ENCODE assay signal across 16 cellular contexts in genomic region chr15:65087873-65088642, GRCh38. TPM values are rescaled to one million over a fixed set of nuclear protein-coding genes. Genes with fewer than 3 reads are reported as not detected.
DNase-seq lines count a peak whose midpoint lies in the region; ATAC-seq and TF ChIP-seq lines count a peak whose summit lies in the region.
"Had no signal": no experiment of that assay in that cellular context is flagged by ENCODE, and none has a peak within 500 bp of the region (broad histone marks: within the 10 kb centered on the region; RNA-seq: fewer than 3 reads in every experiment).

No MANE protein-coding gene starts in this region.

- H3K4me1 Mint-ChIP-seq in GM23338: peaks cover 47% of the 10 kb centered on the region

- H3K27me3 ChIP-seq in layer of hippocampus (ENCODE audit: control insufficient read depth, insufficient read depth, low read length): no peaks in the 10 kb centered on the region
- H3K27me3 ChIP-seq in GM23338 (ENCODE audit: insufficient read depth): no peaks in the 10 kb centered on the region

- H3K36me3 ChIP-seq in GM23338 (ENCODE audit: insufficient read depth): no peaks in the 10 kb centered on the region

- no peaks in the 10 kb centered on the region for H3K9me3 Mint-ChIP-seq in GM23338

- H3K27ac Mint-ChIP-seq in GM23338: no peak overlapping the region

- H3K4me1 ChIP-seq in GM23338 (ENCODE audit: insufficient read depth): peaks cover 25% of the 10 kb centered on the region

- H3K4me3 ChIP-seq in GM23338: no peak overlapping the region

- H3K4me3 Mint-ChIP-seq in GM23338: no peak overlapping the region

- no peak for TF ChIP-seq CTCF in GM23338 (conservative IDR thresholded peaks at IDR 0.05; ENCODE audit: low read depth in 2 of 2)

- H4K20me1 ChIP-seq in GM23338 (replicated peaks; ENCODE audit: insufficient read depth): no peaks in the 10 kb centered on the region

- peaks cover 12% of the 10 kb centered on the region for H3F3A ChIP-seq in GM23338 (replicated peaks; ENCODE audit: low read depth)

- H3K79me2 ChIP-seq in GM23338 (replicated peaks; ENCODE audit: insufficient read depth): no peaks in the 10 kb centered on the region

- H3K27ac ChIP-seq in layer of hippocampus (ENCODE audit: low read depth, low read length): peak overlapping the region; percentile 68
- H3K27ac ChIP-seq in GM23338 (ENCODE audit: low read depth): no peak overlapping the region

- intact Hi-C loops in sciatic nerve (cut with DNase I): no loop called here

- peak; percentile 58 for ATAC-seq in sciatic nerve
- ATAC-seq in activated CD4-positive, CD25-positive, alpha-beta regulatory T cell treated with anti-CD3 and anti-CD28 coated beads, Interleukin-2, amount 50 U/mL, for 24 hours: no peak
- ATAC-seq in HG03520 (IDR thresholded peaks at IDR 0.05; ENCODE audit: unreplicated experiment): no peak
- no peak for ATAC-seq in GM23338

- peaks cover 12% of the 10 kb centered on the region for H3K27me3 Mint-ChIP-seq in GM23338 (ENCODE audit: insufficient read depth, low read depth, poor library complexity)

- no peak overlapping the region for H2AFZ ChIP-seq in GM23338

- DNase-seq in EH (ENCODE audit: low read depth) (peak; percentile 46), cerebellum (ENCODE audit: low spot score) (peak; percentile 51), sciatic nerve (ENCODE audit: low spot score) (no peak), NCI-H446 treated with DMSO at 0.1 percent for 48 hours (lab: John Stamatoyannopoulos, UW) (no peak), GM23338 (ENCODE audit: low spot score) (no peak)
- DNase-seq: ACHN; DND-41; occipital lobe; stimulated activated CD4-positive, alpha-beta T cell treated with anti-CD3 and anti-CD28 coated beads, Interleukin-4, amount 100 ng/mL, for 24 hours had no signal

- no peaks in the 10 kb centered on the region for H3K9me2 ChIP-seq in GM23338 (ENCODE audit: insufficient read depth)

- no peaks in the 10 kb centered on the region for H3K36me3 Mint-ChIP-seq in GM23338 (ENCODE audit: low read depth)

- H3K4me2 ChIP-seq in GM23338: no peak overlapping the region

TF ChIP-seq in GM23338, 12 proteins besides CTCF, POLR2A, EP300 and RAD21 (continues in another document):
- TF ChIP-seq ZNF331 (CRISPR knock-in tag; IDR thresholded peaks at IDR 0.05; ENCODE audit: low read depth) (no peak), NANOG (IDR thresholded peaks at IDR 0.05; ENCODE audit: borderline replicate concordance) (no peak), CREB1 (CRISPR knock-in tag; IDR thresholded peaks at IDR 0.05; ENCODE audit: low read depth) (no peak), ZNF462 (CRISPR knock-in tag; IDR thresholded peaks at IDR 0.05) (no peak), EZH2 (IDR thresholded peaks at IDR 0.05; ENCODE audit: low read depth, unreplicated experiment) (no peak), REST (IDR thresholded peaks at IDR 0.05; ENCODE audit: unreplicated experiment) (no peak), STAT1 (IDR thresholded peaks at IDR 0.05; ENCODE audit: unreplicated experiment) (no peak)

RNA-seq across cellular contexts. Expression of gene KBTBD13, which starts 11.5 kb away (rescaled TPM):
- not detected for total RNA-seq in cerebellum
- total RNA-seq in sciatic nerve: 0.27 TPM
- not detected in 2 replicates for total RNA-seq in GM23338 (2014; rRNA removed; shearing (Covaris generic))
- 0.09 TPM in 1 of 2 replicates, not detected in the other for polyA plus RNA-seq in GM23338 (2016; fragmentation: Nextera tagmentation; extraction: Ambion mirVana)
- total RNA-seq: epithelial cell of proximal tubule, M059J, occipital lobe, RPMI7951, subcutaneous adipose tissue had no signal

RNA-seq across cellular contexts. Expression of gene RASL12, which starts 20.3 kb away (rescaled TPM):
- total RNA-seq in cerebellum: 5.5 TPM
- total RNA-seq in sciatic nerve: 23.0 TPM
- 20.1 and 27.7 TPM in 2 replicates for total RNA-seq in GM23338 (2014; rRNA removed; shearing (Covaris generic))
- 4.5 and 5.4 TPM in 2 replicates for polyA plus RNA-seq in GM23338 (2016; fragmentation: Nextera tagmentation; extraction: Ambion mirVana)
- total RNA-seq: epithelial cell of proximal tubule, M059J had no signal

RNA-seq across cellular contexts. Expression of gene UBAP1L, which starts 26.9 kb away (rescaled TPM):
- total RNA-seq in cerebellum: 10.3 TPM
- total RNA-seq in sciatic nerve: 13.4 TPM
- 1.4 and 1.5 TPM in 2 replicates for total RNA-seq in GM23338 (2014; rRNA removed; shearing (Covaris generic))
- polyA plus RNA-seq in GM23338 (2016; fragmentation: Nextera tagmentation; extraction: Ambion mirVana): 0.47 and 0.53 TPM in 2 replicates

RNA-seq across cellular contexts. Expression of gene SLC51B, which starts 42.9 kb away (rescaled TPM):
- total RNA-seq in cerebellum: not detected
- 0.53 TPM for total RNA-seq in sciatic nerve
- total RNA-seq in GM23338 (2014; rRNA removed; shearing (Covaris generic)): not detected in 2 replicates
- not detected in 2 replicates for polyA plus RNA-seq in GM23338 (2016; fragmentation: Nextera tagmentation; extraction: Ambion mirVana)
- total RNA-seq: epithelial cell of proximal tubule, M059J, occipital lobe, RPMI7951, subcutaneous adipose tissue had no signal

RNA-seq across cellular contexts. Expression of gene PDCD7, which starts 45.5 kb away (rescaled TPM):
- total RNA-seq in cerebellum (23.5 TPM), sciatic nerve (29.6 TPM)
- 16.5 and 21.2 TPM in 2 replicates for total RNA-seq in GM23338 (2014; rRNA removed; shearing (Covaris generic))
- polyA plus RNA-seq in GM23338 (2016; fragmentation: Nextera tagmentation; extraction: Ambion mirVana): 16.8 and 18.9 TPM in 2 replicates

Comparison
In these comparisons a context has a peak if more than half of its experiments do, and no peak if none do; other contexts are left out.
1. DNase-seq: peak in EH (single experiment) and cerebellum (single experiment); none in sciatic nerve (single experiment), NCI-H446 treated with DMSO at 0.1 percent for 48 hours (single experiment) and GM23338 (single experiment).